Comparison of ENCODE assay signal across 9 cellular contexts in genomic region chr4:20253799-20254409, GRCh38. TPM values are rescaled to one million over a fixed set of nuclear protein-coding genes. Genes with fewer than 3 reads are reported as not detected.
DNase-seq lines count a peak whose midpoint lies in the region; ATAC-seq and TF ChIP-seq lines count a peak whose summit lies in the region.
"Had no signal": no experiment of that assay in that cellular context is flagged by ENCODE, and none has a peak within 500 bp of the region (broad histone marks: within the 10 kb centered on the region; RNA-seq: fewer than 3 reads in every experiment).

No MANE protein-coding gene starts in this region.

- 0% methylated on average over 11 of the region's 38 CpGs for WGBS in suprapubic skin

- TF ChIP-seq POLR2A in suprapubic skin (IDR thresholded peaks at IDR 0.05), result no peak

- peaks cover 14% of the 10 kb centered on the region for H3K27me3 ChIP-seq in kidney epithelial cell (ENCODE audit: control insufficient read depth, insufficient read depth, low read length)
- H3K27me3 ChIP-seq in suprapubic skin, result peaks cover 42% of the 10 kb centered on the region

- peak overlapping the region in 4 of 5 experiments; percentile 69 to 98 (median 92) for H3K27ac Mint-ChIP-seq in brain

- DNase-seq in NCI-H146 (lab: John Stamatoyannopoulos, UW) (peak; percentile 11), NCI-H146 treated with DMSO at 0.1 percent for 48 hours (lab: John Stamatoyannopoulos, UW; ENCODE audit: unreplicated experiment) (no peak), kidney epithelial cell (ENCODE audit: low read depth) (no peak), suprapubic skin (ENCODE audit: low spot score in 2 of 2) (peak; percentile 69 to 79), cerebellar cortex (ENCODE audit: low spot score) (no peak)
- DNase-seq in activated CD4-positive, alpha-beta T cell treated with anti-CD3 and anti-CD28 coated beads, Interleukin-2, amount 50 U/mL, for 1 hour, result no peak

- peaks cover 52% of the 10 kb centered on the region for H3K4me1 Mint-ChIP-seq in brain

- H3K36me3 Mint-ChIP-seq in brain, result peaks cover 4% of the 10 kb centered on the region

- H3K4me3 ChIP-seq in kidney epithelial cell (ENCODE audit: low read depth, low read length) (peak overlapping the region; percentile 57), suprapubic skin (peak overlapping the region; percentile 54)
- H3K4me3 ChIP-seq: K562 had no signal

- H3K9me3 Mint-ChIP-seq in brain, result peaks cover 0 to 2% (median 0%) of the 10 kb centered on the region in 5 experiments

- peak overlapping the region; percentile 30 for H3K27ac ChIP-seq in suprapubic skin

- H3K4me3 Mint-ChIP-seq in brain, result peak overlapping the region; percentile 89 to 99 (median 96)

- H3K4me1 ChIP-seq in suprapubic skin, result peaks cover 41% of the 10 kb centered on the region

- H3K9me3 ChIP-seq in suprapubic skin, result no peaks in the 10 kb centered on the region

- H3K27me3 Mint-ChIP-seq in brain, result peaks cover 72% of the 10 kb centered on the region

- no peak for TF ChIP-seq EP300 in suprapubic skin (IDR thresholded peaks at IDR 0.05)

- no peak for ATAC-seq in GM18867 (IDR thresholded peaks at IDR 0.05; ENCODE audit: unreplicated experiment)
- ATAC-seq: K562 had no signal

- no peak for TF ChIP-seq CTCF in brain (conservative IDR thresholded peaks at IDR 0.05)
- no peak for TF ChIP-seq CTCF in kidney epithelial cell (IDR thresholded peaks at IDR 0.05; ENCODE audit: insufficient read depth, low read length, poor library complexity, severe bottlenecking)
- TF ChIP-seq CTCF in suprapubic skin (IDR thresholded peaks at IDR 0.05), result no peak

- H3K36me3 ChIP-seq in kidney epithelial cell (ENCODE audit: control insufficient read depth, insufficient read depth, low read length), result no peaks in the 10 kb centered on the region
- no peaks in the 10 kb centered on the region for H3K36me3 ChIP-seq in suprapubic skin

RNA-seq across cellular contexts. Expression of gene SLIT2, which starts 2.2 kb away (rescaled TPM):
- 20.1 TPM for polyA plus RNA-seq in brain (ENCODE audit: insufficient read depth, low read depth, low replicate concordance)
- total RNA-seq in kidney epithelial cell (4.0 and 6.0 TPM in 2 replicates), suprapubic skin (1 to 10 TPM; 2.5 to 4.7 (median 3.0) TPM)

Comparison
In these comparisons a context has a peak if more than half of its experiments do, and no peak if none do; other contexts are left out.
1. DNase-seq: peak in NCI-H146 (single experiment) and suprapubic skin (2 of 2); none in NCI-H146 treated with DMSO at 0.1 percent for 48 hours (single experiment), kidney epithelial cell (single experiment), activated CD4-positive, alpha-beta T cell treated with anti-CD3 and anti-CD28 coated beads, Interleukin-2, amount 50 U/mL, for 1 hour (single experiment) and cerebellar cortex (single experiment).